ENCODE assay signal across 8 cellular contexts in genomic region chr1:44377925-44378784, GRCh38.
DNase-seq lines count a peak whose midpoint lies in the region; ATAC-seq lines count a peak whose summit lies in the region.

No MANE protein-coding gene starts in this region.

- no peak for ATAC-seq in HG02884 (IDR thresholded peaks at IDR 0.05; ENCODE audit: unreplicated experiment)

- DNase-seq in activated gamma-delta T cell treated with Interleukin-2 at 50 U/mL for 16 hours, result peak; percentile 50
- DNase-seq in activated gamma-delta T cell (lab: John Stamatoyannopoulos, UW), result no peak
- peak; percentile 78 for DNase-seq in NCI-H1694 treated with DMSO at 0.1 percent for 48 hours (lab: John Stamatoyannopoulos, UW)
- DNase-seq in activated CD4-positive, alpha-beta T cell treated with anti-CD3 and anti-CD28 coated beads for 24 hours (ENCODE audit: low read depth in 2 of 2), result peak; percentile 26 to 37
- DNase-seq in effector CD8-positive, alpha-beta T cell (lab: John Stamatoyannopoulos, UW), result peak; percentile 13
- DNase-seq in midbrain (lab: John Stamatoyannopoulos, UW), result peak; percentile 53
- DNase-seq in stromal cell of bone marrow (ENCODE audit: low read depth), result peak; percentile 28
